1 cellular context compared by ENCODE assay signal in genomic region chr1:212699839-212700596, GRCh38.
TF ChIP-seq lines count a peak whose summit lies in the region.

BATF3 (minus strand) TSS chr1:212699840; CDS start chr1:212699762, 78 bp downstream.

TF ChIP-seq in HEK293, 187 proteins besides CTCF, POLR2A, EP300 and RAD21 (continued from another document):
- TF ChIP-seq PRDM6 (tag by site-specific recombination; IDR thresholded peaks at IDR 0.05) (no peak), KLF8 (tag by site-specific recombination; IDR thresholded peaks at IDR 0.05) (peak; percentile 86), GLIS2 (tag by site-specific recombination; IDR thresholded peaks at IDR 0.05) (peak; percentile 97), ZNF10 (tag by site-specific recombination; IDR thresholded peaks at IDR 0.05) (no peak; the same call in 1 of the 2 replicates), ZBTB48 (tag by site-specific recombination; IDR thresholded peaks at IDR 0.05) (0 out of 2 replicates have a peak, but pooled peaks have one; percentile 50), BCL11B (tag by site-specific recombination; IDR thresholded peaks at IDR 0.05; ENCODE audit: low read depth) (0 out of 2 replicates have a peak, but pooled peaks have one; percentile 6), ZNF639 (tag by site-specific recombination; IDR thresholded peaks at IDR 0.05) (no peak), ZNF624 (tag by site-specific recombination; IDR thresholded peaks at IDR 0.05) (no peak), ZNF555 (tag by site-specific recombination; conservative IDR thresholded peaks at IDR 0.05) (no peak), ZNF518A (tag by site-specific recombination; conservative IDR thresholded peaks at IDR 0.05; ENCODE audit: low read depth) (no peak), ZNF184 (tag by site-specific recombination; IDR thresholded peaks at IDR 0.05) (no peak), GFI1B (tag by site-specific recombination; IDR thresholded peaks at IDR 0.05) (no peak), ZNF155 (tag by site-specific recombination; IDR thresholded peaks at IDR 0.05) (no peak), ZBTB8A (tag by site-specific recombination; IDR thresholded peaks at IDR 0.05) (peak; percentile 78), ZNF596 (tag by site-specific recombination; IDR thresholded peaks at IDR 0.05) (no peak), ZNF585B (tag by site-specific recombination; IDR thresholded peaks at IDR 0.05) (no peak), ZNF701 (tag by site-specific recombination; IDR thresholded peaks at IDR 0.05) (no peak), KLF16 (tag by site-specific recombination; IDR thresholded peaks at IDR 0.05) (peak; percentile 19; the same call in 1 of the 2 replicates), ZNF571 (tag by site-specific recombination; IDR thresholded peaks at IDR 0.05) (no peak), ZNF157 (tag by site-specific recombination; IDR thresholded peaks at IDR 0.05) (no peak), KLF7 (tag by site-specific recombination; IDR thresholded peaks at IDR 0.05; ENCODE audit: borderline replicate concordance) (peak; percentile 70; the same call in 1 of the 2 replicates), ZNF394 (tag by site-specific recombination; IDR thresholded peaks at IDR 0.05; ENCODE audit: borderline replicate concordance) (peak; percentile 83), WT1 (tag by site-specific recombination; IDR thresholded peaks at IDR 0.05) (peak; percentile 14; the same call in 1 of the 2 replicates), ZNF23 (tag by site-specific recombination; IDR thresholded peaks at IDR 0.05; ENCODE audit: borderline replicate concordance) (no peak), KLF9 (tag by site-specific recombination; IDR thresholded peaks at IDR 0.05; ENCODE audit: low read depth) (peak; percentile 29; the same call in 1 of the 2 replicates), ZNF514 (tag by site-specific recombination; IDR thresholded peaks at IDR 0.05) (no peak), ZFP37 (tag by site-specific recombination; IDR thresholded peaks at IDR 0.05) (0 out of 2 replicates have a peak, but pooled peaks have one; percentile 65), ZNF580 (tag by site-specific recombination; IDR thresholded peaks at IDR 0.05) (no peak), ZNF112 (tag by site-specific recombination; IDR thresholded peaks at IDR 0.05) (no peak), TRIM28 (IDR thresholded peaks at IDR 0.05; ENCODE audit: borderline replicate concordance, low read length) (no peak), ZNF211 (tag by site-specific recombination; IDR thresholded peaks at IDR 0.05; ENCODE audit: low read depth) (no peak), GLI2 (tag by site-specific recombination; IDR thresholded peaks at IDR 0.05; ENCODE audit: borderline replicate concordance, low read depth) (no peak), ZNF777 (tag by site-specific recombination; IDR thresholded peaks at IDR 0.05; ENCODE audit: borderline replicate concordance) (peak; percentile 61; the same call in 1 of the 2 replicates), SCRT2 (tag by site-specific recombination; IDR thresholded peaks at IDR 0.05) (no peak), KLF10 (tag by site-specific recombination; IDR thresholded peaks at IDR 0.05) (0 out of 2 replicates have a peak, but pooled peaks have one; percentile 27), ZNF600 (tag by site-specific recombination; IDR thresholded peaks at IDR 0.05) (no peak), RBAK (tag by site-specific recombination; IDR thresholded peaks at IDR 0.05) (no peak), ZNF660 (tag by site-specific recombination; IDR thresholded peaks at IDR 0.05) (no peak), ZNF830 (tag by site-specific recombination; IDR thresholded peaks at IDR 0.05; ENCODE audit: low read depth) (no peak), ZNF274 (IDR thresholded peaks at IDR 0.05; ENCODE audit: low read length) (no peak), ZNF274 (tag by site-specific recombination; IDR thresholded peaks at IDR 0.05; ENCODE audit: borderline replicate concordance) (no peak), ZNF658 (tag by site-specific recombination; IDR thresholded peaks at IDR 0.05) (no peak), ZNF146 (tag by site-specific recombination; IDR thresholded peaks at IDR 0.05) (no peak), ZNF366 (tag by site-specific recombination; conservative IDR thresholded peaks at IDR 0.05) (peak; percentile 24; the same call in 1 of the 2 replicates), GLIS1 (tag by site-specific recombination; IDR thresholded peaks at IDR 0.05) (peak; percentile 79), ZNF362 (tag by site-specific recombination; IDR thresholded peaks at IDR 0.05) (0 out of 2 replicates have a peak, but pooled peaks have one; percentile 28), ZNF768 (tag by site-specific recombination; IDR thresholded peaks at IDR 0.05) (no peak), ZNF302 (tag by site-specific recombination; IDR thresholded peaks at IDR 0.05; ENCODE audit: low read depth) (no peak), IKZF3 (tag by site-specific recombination; IDR thresholded peaks at IDR 0.05) (no peak), ZNF521 (tag by site-specific recombination; IDR thresholded peaks at IDR 0.05) (no peak), ZBTB1 (tag by site-specific recombination; IDR thresholded peaks at IDR 0.05) (no peak), ZNF148 (tag by site-specific recombination; IDR thresholded peaks at IDR 0.05; ENCODE audit: borderline replicate concordance) (no peak), ZNF24 (tag by site-specific recombination; IDR thresholded peaks at IDR 0.05) (no peak), EGR2 (tag by site-specific recombination; IDR thresholded peaks at IDR 0.05; ENCODE audit: low read depth) (peak; percentile 92), ZNF621 (tag by site-specific recombination; IDR thresholded peaks at IDR 0.05) (no peak), ZNF513 (tag by site-specific recombination; IDR thresholded peaks at IDR 0.05) (no peak), ATF2 (tag by site-specific recombination; IDR thresholded peaks at IDR 0.05; ENCODE audit: low read depth) (no peak), ZNF19 (tag by site-specific recombination; IDR thresholded peaks at IDR 0.05; ENCODE audit: low read depth) (no peak)
